In the genomic region with DNA sequence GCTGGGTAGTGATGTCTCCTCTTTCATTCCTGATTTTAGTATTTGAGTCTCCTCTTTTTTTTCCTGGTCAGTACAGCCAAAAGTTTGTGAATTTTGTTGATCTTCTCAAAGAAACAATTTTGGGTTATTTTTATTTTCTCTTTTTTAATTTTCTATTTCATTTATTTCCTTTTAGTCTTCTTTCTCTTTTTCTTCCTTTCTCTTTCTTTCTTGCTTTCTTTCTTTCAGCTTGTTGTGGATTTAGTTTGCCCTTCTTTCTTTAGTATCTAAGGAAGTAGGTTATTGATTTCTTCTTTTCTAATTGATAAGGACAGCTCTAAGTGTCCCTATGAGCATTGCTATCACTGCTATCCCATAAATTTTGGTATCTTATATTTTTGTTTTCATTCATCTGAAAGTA, we compare ENCODE assay signal across 7 cellular contexts.
"Had no signal": no experiment of that assay in that cellular context is flagged by ENCODE, and none has a peak within 500 bp of the region (broad histone marks: within the 10 kb centered on the region; RNA-seq: fewer than 3 reads in every experiment).

No MANE protein-coding gene starts in this region.

- H3K9ac ChIP-seq: KMS-11 had no signal

- FAIRE-seq: HepG2, HTR-8/SVneo had no signal

- ATAC-seq: HepG2 had no signal

- H3K4me2 ChIP-seq: KMS-11 had no signal

- DNase-seq: IMR-90, KBM-7, KG1 had no signal

- H3K27ac ChIP-seq: HL-60, KMS-11 had no signal
